Comparison of ENCODE assay signal across 8 cellular contexts in the genomic region with DNA sequence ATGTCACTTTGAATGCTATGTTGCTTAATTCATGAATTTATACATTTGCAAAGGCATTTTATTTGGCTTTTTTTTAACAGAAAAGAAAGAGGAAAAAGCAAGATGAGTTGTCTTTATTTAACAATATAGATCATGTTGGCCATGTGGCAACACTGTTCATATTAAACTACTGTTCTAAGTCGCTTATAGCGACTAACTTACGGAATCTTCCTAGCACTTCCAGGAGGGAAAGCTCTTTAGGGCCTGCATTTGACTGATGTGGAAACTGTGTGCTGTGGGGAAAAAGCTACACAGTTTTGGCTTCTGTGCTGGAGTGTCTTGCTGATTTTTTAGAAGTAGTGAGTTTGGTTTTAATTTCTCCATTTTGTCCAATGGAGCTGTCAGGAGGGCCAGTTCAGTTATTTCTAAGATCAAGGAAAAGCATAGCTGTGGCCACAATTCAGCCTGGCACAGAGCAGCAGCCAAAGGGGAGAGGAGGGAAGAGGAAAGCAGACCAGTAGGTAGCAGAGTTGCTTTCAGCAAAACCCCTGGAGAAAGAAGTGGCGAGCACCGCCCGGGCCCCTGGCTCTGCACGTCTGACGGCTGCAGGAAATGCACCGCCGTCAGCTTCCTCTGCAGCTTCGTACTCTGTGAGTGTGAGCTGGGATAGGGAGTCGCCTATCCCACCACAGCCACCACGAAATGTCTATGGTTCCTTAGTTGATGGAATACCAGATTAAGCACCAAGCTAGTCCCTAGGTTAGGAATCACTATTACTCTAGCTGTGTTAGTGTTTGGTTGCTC.
DNase-seq lines count a peak whose midpoint lies in the region; ATAC-seq, FAIRE-seq and TF ChIP-seq lines count a peak whose summit lies in the region.

No MANE protein-coding gene starts in this region.

- no peak for FAIRE-seq in GM12892 (lab: Jason Lieb, UNC)

- no peak for TF ChIP-seq POLR2A in GM12892 (IDR thresholded peaks at IDR 0.05; ENCODE audit: low read depth, low read length)

- ATAC-seq in activated CD8-positive, alpha-beta memory T cell treated with anti-CD3 and anti-CD28 coated beads, Interleukin-2, amount 10 ng/mL, durations not matched to agents 7 days and 5 days: peak; percentile 72
- ATAC-seq in thoracic aorta (ENCODE audit: insufficient number of reproducible peaks, low FRiP score, low read depth) (no peak), GM21367 (IDR thresholded peaks at IDR 0.05; ENCODE audit: unreplicated experiment) (no peak)

- H3K27ac ChIP-seq in cardiac muscle cell (peak overlapping the region; percentile 77), thoracic aorta (peak overlapping the region in 1 of 2 donors; percentile 37)

- H3K9me3 Mint-ChIP-seq in activated CD8-positive, alpha-beta memory T cell treated with anti-CD3 and anti-CD28 coated beads, Interleukin-2, amount 10 ng/mL, durations not matched to agents 7 days and 5 days (ENCODE audit: low read depth): no peaks in the 10 kb centered on the region
- no peaks in the 10 kb centered on the region for H3K9me3 Mint-ChIP-seq in T-helper 1 cell treated with Interleukin-12 subunit alpha and Interleukin-12 subunit beta and Interleukin-4 antibody, amounts not matched to agents 30 μg/mL and 1 μg/mL, for 36 hours

- peaks cover 1% of the 10 kb centered on the region for H3K36me3 Mint-ChIP-seq in activated CD8-positive, alpha-beta memory T cell treated with anti-CD3 and anti-CD28 coated beads, Interleukin-2, amount 10 ng/mL, durations not matched to agents 7 days and 5 days
- no peaks in the 10 kb centered on the region for H3K36me3 Mint-ChIP-seq in T-helper 1 cell treated with Interleukin-12 subunit alpha and Interleukin-12 subunit beta and Interleukin-4 antibody, amounts not matched to agents 30 μg/mL and 1 μg/mL, for 36 hours (ENCODE audit: low read depth)

- H3K4me1 ChIP-seq in cardiac muscle cell (ENCODE audit: low read depth) (peaks cover 26% of the 10 kb centered on the region), thoracic aorta (ENCODE audit: control insufficient read depth in 1 of 2, low read depth in 2 of 2) (peaks cover 6 to 14% of the 10 kb centered on the region in 2 donors)

- H3K27me3 ChIP-seq in cardiac muscle cell (no peaks in the 10 kb centered on the region), thoracic aorta (replicated peaks; ENCODE audit: insufficient read depth) (no peaks in the 10 kb centered on the region)

- CTCF ChIA-PET in activated CD8-positive, alpha-beta memory T cell treated with anti-CD3 and anti-CD28 coated beads, Interleukin-2, amount 10 ng/mL, durations not matched to agents 7 days and 5 days (lab: Charles Lee): no interaction called here

- peaks cover 77% of the 10 kb centered on the region for H3K27me3 Mint-ChIP-seq in activated CD8-positive, alpha-beta memory T cell treated with anti-CD3 and anti-CD28 coated beads, Interleukin-2, amount 10 ng/mL, durations not matched to agents 7 days and 5 days
- H3K27me3 Mint-ChIP-seq in T-helper 1 cell treated with Interleukin-12 subunit alpha and Interleukin-12 subunit beta and Interleukin-4 antibody, amounts not matched to agents 30 μg/mL and 1 μg/mL, for 36 hours (ENCODE audit: low read depth): peaks cover 49% of the 10 kb centered on the region

- no peaks in the 10 kb centered on the region for H3K9me3 ChIP-seq in cardiac muscle cell (ENCODE audit: low read depth)
- H3K9me3 ChIP-seq in thoracic aorta: no peaks in the 10 kb centered on the region

- H3K4me3 Mint-ChIP-seq in activated CD8-positive, alpha-beta memory T cell treated with anti-CD3 and anti-CD28 coated beads, Interleukin-2, amount 10 ng/mL, durations not matched to agents 7 days and 5 days: no peak overlapping the region
- peak overlapping the region; percentile 49 for H3K4me3 Mint-ChIP-seq in T-helper 1 cell treated with Interleukin-12 subunit alpha and Interleukin-12 subunit beta and Interleukin-4 antibody, amounts not matched to agents 30 μg/mL and 1 μg/mL, for 36 hours

- H3K4me3 ChIP-seq in cardiac muscle cell: no peak overlapping the region
- peak overlapping the region; percentile 45 for H3K4me3 ChIP-seq in thoracic aorta

- H3K27ac Mint-ChIP-seq in activated CD8-positive, alpha-beta memory T cell treated with anti-CD3 and anti-CD28 coated beads, Interleukin-2, amount 10 ng/mL, durations not matched to agents 7 days and 5 days: no peak overlapping the region
- no peak overlapping the region for H3K27ac Mint-ChIP-seq in T-helper 1 cell treated with Interleukin-12 subunit alpha and Interleukin-12 subunit beta and Interleukin-4 antibody, amounts not matched to agents 30 μg/mL and 1 μg/mL, for 36 hours

- TF ChIP-seq CTCF in cardiac muscle cell (IDR thresholded peaks at IDR 0.05; ENCODE audit: low read depth, low read length): no peak
- TF ChIP-seq CTCF in thoracic aorta (IDR thresholded peaks at IDR 0.05): no peak

- peaks cover 15% of the 10 kb centered on the region for H3K4me1 Mint-ChIP-seq in activated CD8-positive, alpha-beta memory T cell treated with anti-CD3 and anti-CD28 coated beads, Interleukin-2, amount 10 ng/mL, durations not matched to agents 7 days and 5 days
- H3K4me1 Mint-ChIP-seq in T-helper 1 cell treated with Interleukin-12 subunit alpha and Interleukin-12 subunit beta and Interleukin-4 antibody, amounts not matched to agents 30 μg/mL and 1 μg/mL, for 36 hours (ENCODE audit: low read depth): peaks cover 14% of the 10 kb centered on the region

- DNase-seq in activated CD8-positive, alpha-beta memory T cell treated with anti-CD3 and anti-CD28 coated beads, Interleukin-2, amount 10 ng/mL, durations not matched to agents 7 days and 5 days: peak; percentile 41
- DNase-seq in activated CD8-positive, alpha-beta memory T cell treated with anti-CD3 and anti-CD28 coated beads for 24 hours: no peak
- DNase-seq in cardiac muscle cell (ENCODE audit: low read depth in 1 of 2, low spot score in 1 of 2) (no peak), thoracic aorta (ENCODE audit: low spot score) (no peak), NCI-H2227 treated with DMSO at 0.1 percent for 48 hours (lab: John Stamatoyannopoulos, UW) (no peak), GM12892 (ENCODE audit: insufficient read length) (no peak)

- no peaks in the 10 kb centered on the region for H3K36me3 ChIP-seq in cardiac muscle cell
- H3K36me3 ChIP-seq in thoracic aorta: peaks cover 11% of the 10 kb centered on the region
